ENCODE assay signal across 8 cellular contexts in genomic region chr14:25042362-25043299, GRCh38. TPM values are rescaled to one million over a fixed set of nuclear protein-coding genes. Genes with fewer than 3 reads are reported as not detected.
A peak's percentile ranks its signal among the peaks of the same experiment; 100 is the strongest.
DNase-seq lines count a peak whose midpoint lies in the region; ATAC-seq and TF ChIP-seq lines count a peak whose summit lies in the region.

No MANE protein-coding gene starts in this region.

- TF ChIP-seq POLR2A in spleen (IDR thresholded peaks at IDR 0.05), result no peak

- H3K27ac ChIP-seq in colonic mucosa (peak overlapping the region; percentile 83), mesenchymal stem cell (ENCODE audit: low read length, poor library complexity, severe bottlenecking) (no peak overlapping the region), spleen (no peak overlapping the region)

- H2BK15ac ChIP-seq in mesenchymal stem cell (ENCODE audit: low read depth, poor library complexity, severe bottlenecking), result peak overlapping the region; percentile 41

- H3K27me3 ChIP-seq in colonic mucosa (no peaks in the 10 kb centered on the region), mesenchymal stem cell (ENCODE audit: control insufficient read depth in 1 of 2, insufficient read depth in 1 of 2, low read length in 2 of 2) (peaks cover 0 to 2% of the 10 kb centered on the region in 2 experiments), spleen (replicated peaks in 1 of 7) (peaks cover 0 to 28% (median 0%) of the 10 kb centered on the region in 7 donors)

- no peak overlapping the region for H4K91ac ChIP-seq in mesenchymal stem cell (ENCODE audit: low read length)

- H2AK5ac ChIP-seq in mesenchymal stem cell (ENCODE audit: low read length, severe bottlenecking), result no peak overlapping the region

- H3K36me3 ChIP-seq in colonic mucosa, result no peaks in the 10 kb centered on the region
- H3K36me3 ChIP-seq in mesenchymal stem cell (ENCODE audit: control insufficient read depth in 1 of 2, insufficient read depth in 2 of 2, low read depth in 1 of 2, low read length in 2 of 2), result no peaks in the 10 kb centered on the region
- no peaks in the 10 kb centered on the region for H3K36me3 ChIP-seq in spleen

- H3K18ac ChIP-seq in mesenchymal stem cell (ENCODE audit: low read depth in 1 of 2, low read length in 2 of 2), result peak overlapping the region in 1 of 2 experiments; percentile 66

- H3K4me2 ChIP-seq in mesenchymal stem cell (ENCODE audit: low read length, poor library complexity, severe bottlenecking), result no peak overlapping the region

- in situ Hi-C loops in KBM-7 (cut with MboI; ENCODE audit: low pct_unique_long_range_greater_than_20kb, low sequenced_read_pairs), result no loop called here

- H3K4me3 ChIP-seq in AG09309 (ENCODE audit: control insufficient read depth, low read depth, low read length) (no peak overlapping the region), colonic mucosa (no peak overlapping the region), mesenchymal stem cell (ENCODE audit: insufficient read depth in 1 of 2, low read depth in 1 of 2, low read length in 2 of 2) (peak overlapping the region in 1 of 2 experiments; percentile 6), spleen (no peak overlapping the region)

- H4K8ac ChIP-seq in mesenchymal stem cell (ENCODE audit: low read length), result no peak overlapping the region

- no peak overlapping the region for H2BK120ac ChIP-seq in mesenchymal stem cell (ENCODE audit: low read depth, low read length)

- H3K9ac ChIP-seq in colonic mucosa (ENCODE audit: low read depth in 2 of 2, low read length in 2 of 2) (peak overlapping the region in 1 of 2 donors; percentile 72), mesenchymal stem cell (ENCODE audit: low read length) (peak overlapping the region; percentile 43)

- peak overlapping the region in 1 of 2 experiments; percentile 4 for H3K4ac ChIP-seq in mesenchymal stem cell (ENCODE audit: low read depth in 1 of 2, low read length in 2 of 2)

- 80% methylated on average over 12 of the region's 14 CpGs for WGBS in mesenchymal stem cell
- 78 to 84% (median 81%) methylated on average over 14 of the region's 14 CpGs for WGBS in spleen, 5 donors

- peaks cover 7% of the 10 kb centered on the region for H3K4me1 ChIP-seq in colonic mucosa
- no peaks in the 10 kb centered on the region for H3K4me1 ChIP-seq in mesenchymal stem cell (ENCODE audit: control insufficient read depth, insufficient read depth, low read depth, low read length)
- H3K4me1 ChIP-seq in spleen, result no peaks in the 10 kb centered on the region

- no peak for ATAC-seq in GM19324 (IDR thresholded peaks at IDR 0.05; ENCODE audit: low FRiP score, unreplicated experiment)

- no peak overlapping the region for H2BK5ac ChIP-seq in mesenchymal stem cell (ENCODE audit: low read depth, low read length, poor library complexity, severe bottlenecking)

- intact Hi-C loops in colonic mucosa (cut with DNase I), result loop anchor here (2.0 to 5.0 kb wide), 2 partner anchors 90 to 236 kb away; no protein-coding TSS in a partner anchor
- intact Hi-C loops in spleen (cut with DNase I; ENCODE audit: low total_unique reads), result no loop called here

- peak; percentile 63 for TF ChIP-seq CTCF in AG09309 (IDR thresholded peaks at IDR 0.05; ENCODE audit: control insufficient read depth, insufficient read depth, low read depth, low read length, missing control alignments)
- TF ChIP-seq CTCF in colonic mucosa (IDR thresholded peaks at IDR 0.05), result peak; percentile 50
- peak in 1 of 11 experiments; percentile 21 for TF ChIP-seq CTCF in spleen (IDR thresholded peaks at IDR 0.05 in 8 of 11, conservative IDR thresholded peaks at IDR 0.05 in 3 of 11)

- no peaks in the 10 kb centered on the region for H3K79me1 ChIP-seq in mesenchymal stem cell (replicated peaks; ENCODE audit: low read length, poor library complexity, severe bottlenecking)

- no peaks in the 10 kb centered on the region for H3K9me3 ChIP-seq in colonic mucosa
- H3K9me3 ChIP-seq in mesenchymal stem cell (ENCODE audit: control insufficient read depth, low read length), result no peaks in the 10 kb centered on the region
- no peaks in the 10 kb centered on the region for H3K9me3 ChIP-seq in spleen

- H2AFZ ChIP-seq in mesenchymal stem cell (ENCODE audit: low read depth, low read length), result no peak overlapping the region

- no peak overlapping the region for H3K23ac ChIP-seq in mesenchymal stem cell (ENCODE audit: low read length in 2 of 2)

- no peak overlapping the region for H3K14ac ChIP-seq in mesenchymal stem cell (ENCODE audit: low read length in 2 of 2)

- peak overlapping the region; percentile 59 to 69 for H2BK12ac ChIP-seq in mesenchymal stem cell (ENCODE audit: low read length in 2 of 2)

- DNase-seq in AG09309 (ENCODE audit: low read depth), result peak; percentile 39
- peak; percentile 1 for DNase-seq in MV-4-11 (lab: John Stamatoyannopoulos, UW)
- DNase-seq in colonic mucosa, result peak; percentile 62
- peak; percentile 59 for DNase-seq in mesenchymal stem cell
- no peak for DNase-seq in SHP77 treated with DMSO at 0.1 percent for 48 hours (lab: John Stamatoyannopoulos, UW)
- no peak for DNase-seq in KBM-7
- no peak for DNase-seq in spleen

RNA-seq across cellular contexts. Expression of gene STXBP6, which starts 7.3 kb away (rescaled TPM):
- total RNA-seq in colonic mucosa (10 to 100 TPM; 23.7 to 26.1 TPM), spleen (1 to 10 TPM in 2 of 7 donors, under 1 TPM in 5; 0.77 to 1.3 (median 0.92) TPM)
- polyA plus RNA-seq in mesenchymal stem cell (2013, experiment 1 of 2), result 9.7 TPM
- 11.0 TPM for polyA plus RNA-seq in mesenchymal stem cell (2013, experiment 2 of 2)
- 1 to 10 TPM in 1 of 3 donors, under 1 TPM in 2; 0.76 to 1.4 (median 0.83) TPM for polyA plus RNA-seq in spleen

Comparison
In these comparisons a context has a peak if more than half of its experiments do, and no peak if none do; other contexts are left out.
1. DNase-seq: peak in AG09309 (single experiment), MV-4-11 (single experiment), colonic mucosa (single experiment) and mesenchymal stem cell (single experiment); none in SHP77 treated with DMSO at 0.1 percent for 48 hours (single experiment), KBM-7 (single experiment) and spleen (single experiment).
2. RNA of gene STXBP6, which starts 7.3 kb away (total RNA-seq): 23.7 to 26.1 TPM in colonic mucosa; 0.77 to 1.3 TPM in spleen; every median in the first group is over 10 times any median in the second.